11 cellular contexts compared by ENCODE assay signal in genomic region chr2:240251848-240252190, GRCh38.
DNase-seq lines count a peak whose midpoint lies in the region; ATAC-seq, FAIRE-seq and TF ChIP-seq lines count a peak whose summit lies in the region.
"Had no signal": no experiment of that assay in that cellular context is flagged by ENCODE, and none has a peak within 500 bp of the region (broad histone marks: within the 10 kb centered on the region; RNA-seq: fewer than 3 reads in every experiment).

No MANE protein-coding gene starts in this region.

- H3K4me2 ChIP-seq in trophoblast cell (ENCODE audit: low read length), result no peak overlapping the region

- no peak overlapping the region for H2AFZ ChIP-seq in trophoblast cell (ENCODE audit: insufficient read depth, low read length, poor library complexity)

- no peak for FAIRE-seq in kidney (lab: Jason Lieb, UNC)
- FAIRE-seq: A204.1 had no signal

- no peak overlapping the region for H3K4ac ChIP-seq in trophoblast cell (ENCODE audit: low read depth, low read length)

- peak overlapping the region; percentile 84 for H4K91ac ChIP-seq in trophoblast cell (ENCODE audit: low read depth, low read length)

- peaks cover 47% of the 10 kb centered on the region for H3K79me1 ChIP-seq in trophoblast cell (ENCODE audit: low read length)

- peak overlapping the region; percentile 7 for H2BK5ac ChIP-seq in trophoblast cell (ENCODE audit: low read depth, low read length, poor library complexity)

- H4K8ac ChIP-seq in trophoblast cell (ENCODE audit: low read depth, low read length), result no peak overlapping the region

- H3K27me3 ChIP-seq in heart left ventricle (no peaks in the 10 kb centered on the region), trophoblast cell (ENCODE audit: insufficient read depth, low read length) (no peaks in the 10 kb centered on the region), upper lobe of right lung (no peaks in the 10 kb centered on the region)

- no peak overlapping the region for H3K23ac ChIP-seq in trophoblast cell (ENCODE audit: low read length)

- H3K79me2 ChIP-seq in trophoblast cell (ENCODE audit: control insufficient read depth, insufficient read depth, low read length, poor library complexity), result peaks cover 4% of the 10 kb centered on the region

- peak overlapping the region; percentile 13 for H3K14ac ChIP-seq in trophoblast cell (ENCODE audit: low read length)

- DNase-seq in heart left ventricle (no peak), left ventricle myocardium superior (no peak), kidney (no peak), trophoblast cell (no peak), upper lobe of right lung (no peak), HuH-7.5 (ENCODE audit: low spot score) (no peak), superior temporal gyrus (ENCODE audit: extremely low spot score) (no peak)
- DNase-seq: activated CD4-positive, alpha-beta T cell treated with anti-CD3 and anti-CD28 coated beads, Interleukin-2, amount 10 ng/mL, durations not matched to agents 24 days and 14 days; central memory CD4-positive, alpha-beta T cell had no signal

- intact Hi-C loops in heart left ventricle (cut with DNase I) (loop anchor here in 2 of 10 donors (1.0 kb wide), 2 partner anchors 15 to 16 kb away; no protein-coding TSS in a partner anchor), left ventricle myocardium superior (cut with micrococcal nuclease) (no loop called here), kidney (cut with DNase I) (no loop called here), upper lobe of right lung (cut with DNase I) (no loop called here)

- H2BK120ac ChIP-seq in trophoblast cell (ENCODE audit: insufficient read depth, low read length, poor library complexity), result peak overlapping the region; percentile 66

- no peak overlapping the region for H3K18ac ChIP-seq in trophoblast cell (ENCODE audit: low read length)

- no peak for TF ChIP-seq POLR2A in heart left ventricle (IDR thresholded peaks at IDR 0.05)

- peaks cover 6 to 52% (median 24%) of the 10 kb centered on the region in 12 donors for H3K4me1 ChIP-seq in heart left ventricle
- H3K4me1 ChIP-seq in kidney (ENCODE audit: control insufficient read depth in 1 of 2, insufficient read depth in 1 of 2, low read depth in 1 of 2, low read length in 2 of 2), result peaks cover 9 to 17% of the 10 kb centered on the region in 2 donors
- peaks cover 47 to 48% of the 10 kb centered on the region in 2 experiments for H3K4me1 ChIP-seq in trophoblast cell (ENCODE audit: control insufficient read depth in 1 of 2, insufficient read depth in 2 of 2, low read length in 2 of 2)
- H3K4me1 ChIP-seq in upper lobe of right lung, result peaks cover 15% of the 10 kb centered on the region

- TF ChIP-seq CTCF in heart left ventricle (IDR thresholded peaks at IDR 0.05), result no peak
- TF ChIP-seq CTCF in kidney (IDR thresholded peaks at IDR 0.05; ENCODE audit: borderline replicate concordance, extremely low read depth, insufficient read depth), result no peak
- no peak for TF ChIP-seq CTCF in upper lobe of right lung (IDR thresholded peaks at IDR 0.05)

- peak overlapping the region; percentile 32 for H2AK5ac ChIP-seq in trophoblast cell (ENCODE audit: low read length)

- peak overlapping the region; percentile 30 for H2BK12ac ChIP-seq in trophoblast cell (ENCODE audit: low read length)

- H4K12ac ChIP-seq in trophoblast cell (ENCODE audit: low read depth, low read length), result no peak overlapping the region

- H3K36me3 ChIP-seq in heart left ventricle (no peaks in the 10 kb centered on the region), kidney (ENCODE audit: control insufficient read depth in 1 of 2, insufficient read depth in 2 of 2, low read length in 2 of 2) (no peaks in the 10 kb centered on the region), trophoblast cell (ENCODE audit: control insufficient read depth in 1 of 2, insufficient read depth in 2 of 2, low read length in 2 of 2) (no peaks in the 10 kb centered on the region), upper lobe of right lung (no peaks in the 10 kb centered on the region)

- 44 to 53% (median 51%) methylated on average over 6 of the region's 6 CpGs for WGBS in heart left ventricle, 4 donors
- WGBS in trophoblast cell (ENCODE audit: extremely low coverage, insufficient coverage, insufficient read length), result no CpG with 5 or more reads among the region's 6 CpGs

- H3K27ac ChIP-seq in heart left ventricle (peak overlapping the region; percentile 72 to 97 (median 87)), kidney (ENCODE audit: low read depth in 2 of 2, low read length in 2 of 2) (peak overlapping the region; percentile 38 to 56), trophoblast cell (ENCODE audit: low read depth, low read length) (no peak overlapping the region), upper lobe of right lung (peak overlapping the region; percentile 74)

- ATAC-seq in heart left ventricle, result no peak
- no peak for ATAC-seq in left ventricle myocardium superior
- no peak for ATAC-seq in upper lobe of right lung
- ATAC-seq in GM19351 (IDR thresholded peaks at IDR 0.05; ENCODE audit: unreplicated experiment), result no peak

- no peaks in the 10 kb centered on the region for H3K9me3 ChIP-seq in heart left ventricle
- no peaks in the 10 kb centered on the region for H3K9me3 ChIP-seq in kidney (ENCODE audit: control insufficient read depth in 1 of 2, low read length in 2 of 2)
- H3K9me3 ChIP-seq in trophoblast cell (ENCODE audit: insufficient read depth, low read depth, low read length), result peaks cover 2% of the 10 kb centered on the region
- H3K9me3 ChIP-seq in upper lobe of right lung, result no peaks in the 10 kb centered on the region

- H3K9ac ChIP-seq in kidney (ENCODE audit: low read length in 2 of 2) (peak overlapping the region in 1 of 2 donors; percentile 17), trophoblast cell (ENCODE audit: low read length) (no peak overlapping the region)

- H3K4me3 ChIP-seq in heart left ventricle (peak overlapping the region in 2 of 12 donors; percentile 27 to 42), kidney (ENCODE audit: low read length in 2 of 2) (no peak overlapping the region), trophoblast cell (ENCODE audit: low read depth, low read length) (no peak overlapping the region), upper lobe of right lung (no peak overlapping the region)
